In the genomic region with DNA sequence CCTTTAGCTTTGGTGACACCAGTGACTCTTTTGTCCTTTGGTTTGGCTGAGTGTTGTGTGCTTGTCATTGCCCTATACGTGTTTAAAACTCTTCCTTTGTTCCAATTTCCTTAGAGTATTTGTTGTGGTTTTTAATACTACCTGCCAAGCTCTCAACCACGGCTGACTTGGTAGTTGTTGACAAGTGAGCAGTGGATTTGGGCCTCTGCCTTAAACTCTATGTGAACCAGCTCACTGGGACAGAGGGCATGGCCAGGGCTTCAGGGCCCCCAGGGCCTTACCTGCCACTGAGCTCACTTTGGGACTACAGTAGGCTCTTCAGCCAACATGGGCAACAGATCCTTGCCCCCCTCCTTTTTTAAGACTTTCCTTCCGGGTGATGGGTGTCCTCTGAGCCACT, we compare ENCODE assay signal across 28 cellular contexts. TPM values are rescaled to one million over a fixed set of nuclear protein-coding genes. Genes with fewer than 3 reads are reported as not detected.
DNase-seq lines count a peak whose midpoint lies in the region; ATAC-seq and TF ChIP-seq lines count a peak whose summit lies in the region.
"Had no signal": no experiment of that assay in that cellular context is flagged by ENCODE, and none has a peak within 500 bp of the region (broad histone marks: within the 10 kb centered on the region; RNA-seq: fewer than 3 reads in every experiment).

No MANE protein-coding gene starts in this region.

- no peaks in the 10 kb centered on the region for H3K9me3 ChIP-seq in CD4-positive, alpha-beta T cell (ENCODE audit: control insufficient read depth, low read length)
- H3K9me3 ChIP-seq in left lung = no peaks in the 10 kb centered on the region
- no peaks in the 10 kb centered on the region for H3K9me3 ChIP-seq in PC-3 (ENCODE audit: low read length)
- H3K9me3 ChIP-seq: esophagus squamous epithelium, pancreas, suprapubic skin, upper lobe of right lung had no signal

- no peaks in the 10 kb centered on the region for H3K27me3 ChIP-seq in CD4-positive, alpha-beta T cell (ENCODE audit: control insufficient read depth, insufficient read depth, low read length)
- H3K27me3 ChIP-seq in left lung (no peaks in the 10 kb centered on the region), PC-3 (ENCODE audit: low read length) (no peaks in the 10 kb centered on the region)
- H3K27me3 ChIP-seq: cardiac muscle cell, foreskin keratinocyte, pancreas, suprapubic skin, upper lobe of right lung had no signal

- peaks cover 18% of the 10 kb centered on the region for H3K4me1 Mint-ChIP-seq in activated CD4-positive, alpha-beta T cell treated with anti-CD3 and anti-CD28 coated beads for 36 hours
- H3K4me1 Mint-ChIP-seq in CD4-positive, alpha-beta T cell (ENCODE audit: low read depth) = peaks cover 33% of the 10 kb centered on the region
- peaks cover 11% of the 10 kb centered on the region for H3K4me1 Mint-ChIP-seq in activated CD8-positive, alpha-beta T cell treated with anti-CD3 and anti-CD28 coated beads, Interleukin-2, amount 10 ng/mL, durations not matched to agents 7 days and 5 days (ENCODE audit: low read depth)
- H3K4me1 Mint-ChIP-seq: GM23338; IgD-negative memory B cell; stimulated activated naive B cell treated with anti-CD40 and anti-IgM and Interleukin-4, amounts not matched to agents 10 μg/mL and 1 μg/mL and 100 μg/mL, for 72 hours had no signal

- no peak overlapping the region for H3K27ac ChIP-seq in CD4-positive, alpha-beta T cell (ENCODE audit: low read depth, low read length)
- peak overlapping the region in 1 of 2 donors; percentile 8 for H3K27ac ChIP-seq in left lung
- H3K27ac ChIP-seq in PC-3 (ENCODE audit: low read length) = no peak overlapping the region
- H3K27ac ChIP-seq: cardiac muscle cell, esophagus squamous epithelium, foreskin keratinocyte, pancreas, skin epidermis, suprapubic skin, upper lobe of right lung had no signal

- H3K4me3 Mint-ChIP-seq in activated CD4-positive, alpha-beta T cell treated with anti-CD3 and anti-CD28 coated beads for 36 hours = no peak overlapping the region
- H3K4me3 Mint-ChIP-seq in CD4-positive, alpha-beta T cell = peak overlapping the region; percentile 7
- no peak overlapping the region for H3K4me3 Mint-ChIP-seq in activated CD8-positive, alpha-beta T cell treated with anti-CD3 and anti-CD28 coated beads, Interleukin-2, amount 10 ng/mL, durations not matched to agents 7 days and 5 days
- H3K4me3 Mint-ChIP-seq: dendritic cell treated with granulocyte-macrophage colony-stimulating factor and Interleukin-4, amounts not matched to agents 40 ng/mL and 50 ng/mL, for 4 days; GM23338; IgD-negative memory B cell; stimulated activated naive B cell treated with anti-CD40 and anti-IgM and Interleukin-4, amounts not matched to agents 10 μg/mL and 1 μg/mL and 100 μg/mL, for 72 hours had no signal

- CTCF ChIA-PET in activated CD4-positive, alpha-beta T cell treated with anti-CD3 and anti-CD28 coated beads for 36 hours (lab: Charles Lee) = interaction anchor here (1.0 to 1.2 kb wide), 2 partner anchors 14 to 208 kb away, joined by 4 to 9 read pairs; no protein-coding TSS in a partner anchor
- CTCF ChIA-PET in CD4-positive, alpha-beta T cell (lab: Charles Lee) = no interaction called here
- CTCF ChIA-PET in activated CD8-positive, alpha-beta T cell treated with anti-CD3 and anti-CD28 coated beads, Interleukin-2, amount 10 ng/mL, durations not matched to agents 7 days and 5 days (lab: Charles Lee) = interaction anchor here (0.8 to 1.1 kb wide), 4 partner anchors 9 to 252 kb away, joined by 3 to 6 read pairs (median 4); no protein-coding TSS in a partner anchor
- CTCF ChIA-PET in PC-3 (lab: Charles Lee) = no interaction called here

- no peaks in the 10 kb centered on the region for H3F3A ChIP-seq in PC-3 (ENCODE audit: low read length, unreplicated experiment)

- H3K4me1 ChIP-seq in left lung (peaks cover 0 to 3% of the 10 kb centered on the region in 2 donors), PC-3 (ENCODE audit: insufficient read depth, low read length) (no peaks in the 10 kb centered on the region)
- H3K4me1 ChIP-seq: esophagus squamous epithelium, foreskin keratinocyte, pancreas had no signal

- POLR2A ChIA-PET in activated CD4-positive, alpha-beta T cell treated with anti-CD3 and anti-CD28 coated beads for 36 hours (lab: Charles Lee) = no interaction called here
- POLR2A ChIA-PET in CD4-positive, alpha-beta T cell (lab: Charles Lee) = interaction anchor here (1.1 kb wide), 1 partner anchor 9 kb away, joined by 6 read pairs; no protein-coding TSS in a partner anchor
- POLR2A ChIA-PET in activated CD8-positive, alpha-beta T cell treated with anti-CD3 and anti-CD28 coated beads, Interleukin-2, amount 10 ng/mL, durations not matched to agents 7 days and 5 days (lab: Charles Lee) = no interaction called here
- POLR2A ChIA-PET in PC-3 (lab: Charles Lee; ENCODE audit: unreplicated experiment) = no interaction called here

- H3K4me2 ChIP-seq in PC-3 (ENCODE audit: low read length) = no peak overlapping the region
- H3K4me2 ChIP-seq: GM23338 had no signal

- intact Hi-C loops in activated CD4-positive, alpha-beta T cell treated with anti-CD3 and anti-CD28 coated beads for 36 hours (cut with DNase I, micrococcal nuclease) = no loop called here
- intact Hi-C loops in CD4-positive, alpha-beta T cell (cut with DNase I, micrococcal nuclease) = no loop called here
- intact Hi-C loops in left lung (cut with DNase I) = no loop called here
- intact Hi-C loops in PC-3 (cut with micrococcal nuclease) = no loop called here

- H3K27me3 Mint-ChIP-seq in activated CD4-positive, alpha-beta T cell treated with anti-CD3 and anti-CD28 coated beads for 36 hours = no peaks in the 10 kb centered on the region
- no peaks in the 10 kb centered on the region for H3K27me3 Mint-ChIP-seq in CD4-positive, alpha-beta T cell
- H3K27me3 Mint-ChIP-seq in activated CD8-positive, alpha-beta T cell treated with anti-CD3 and anti-CD28 coated beads, Interleukin-2, amount 10 ng/mL, durations not matched to agents 7 days and 5 days (ENCODE audit: low read depth) = peaks cover under 1% of the 10 kb centered on the region

- no peak overlapping the region for H2AFZ ChIP-seq in PC-3 (ENCODE audit: low read length)

- H3K4me3 ChIP-seq in left lung (no peak overlapping the region), PC-3 (ENCODE audit: low read length) (no peak overlapping the region)
- H3K4me3 ChIP-seq: cardiac muscle cell, esophagus squamous epithelium, GM23338, pancreas, skin epidermis, suprapubic skin, upper lobe of right lung had no signal

- no peak for TF ChIP-seq CTCF in CD4-positive, alpha-beta T cell (IDR thresholded peaks at IDR 0.05)
- TF ChIP-seq CTCF in left lung (IDR thresholded peaks at IDR 0.05) (no peak), PC-3 (conservative IDR thresholded peaks at IDR 0.05; ENCODE audit: low read depth, low read length) (no peak)

- H3K36me3 ChIP-seq in left lung (no peaks in the 10 kb centered on the region), PC-3 (ENCODE audit: low read depth, low read length) (no peaks in the 10 kb centered on the region)
- H3K36me3 ChIP-seq: cardiac muscle cell, esophagus squamous epithelium, pancreas, suprapubic skin, upper lobe of right lung had no signal

- H3K27ac Mint-ChIP-seq in activated CD4-positive, alpha-beta T cell treated with anti-CD3 and anti-CD28 coated beads for 36 hours = no peak overlapping the region
- peak overlapping the region; percentile 77 for H3K27ac Mint-ChIP-seq in CD4-positive, alpha-beta T cell
- H3K27ac Mint-ChIP-seq in activated CD8-positive, alpha-beta T cell treated with anti-CD3 and anti-CD28 coated beads, Interleukin-2, amount 10 ng/mL, durations not matched to agents 7 days and 5 days = no peak overlapping the region
- H3K27ac Mint-ChIP-seq: activated T-helper 2 cell treated with anti-CD3 and anti-CD28 coated beads, Interferon-gamma antibody, Interleukin-2, Interleukin-4, amounts not matched to agents 10 μg/mL and 5 μg/mL and 100 μg/mL, durations not matched to agents 14 hours and 24 hours and 36 hours; dendritic cell treated with granulocyte-macrophage colony-stimulating factor and Interleukin-4, amounts not matched to agents 40 ng/mL and 50 ng/mL, for 4 days; GM23338; stimulated activated naive B cell treated with anti-CD40 and anti-IgM and Interleukin-4, amounts not matched to agents 10 μg/mL and 1 μg/mL and 100 μg/mL, for 72 hours had no signal

- H3K79me2 ChIP-seq in PC-3 (ENCODE audit: low read length) = no peaks in the 10 kb centered on the region

- H3K9me2 ChIP-seq in PC-3 (replicated peaks; ENCODE audit: low read length) = no peaks in the 10 kb centered on the region

- no peak for DNase-seq in activated CD4-positive, alpha-beta T cell treated with anti-CD3 and anti-CD28 coated beads for 36 hours
- no peak for DNase-seq in activated CD4-positive, alpha-beta T cell treated with anti-CD3 and anti-CD28 coated beads for 48 hours
- no peak for DNase-seq in CD4-positive, alpha-beta T cell
- no peak for DNase-seq in activated CD8-positive, alpha-beta T cell treated with anti-CD3 and anti-CD28 coated beads, Interleukin-2, amount 10 ng/mL, durations not matched to agents 7 days and 5 days
- no peak for DNase-seq in left lung
- no peak for DNase-seq in PC-3
- DNase-seq in hepatic stellate cell (ENCODE audit: low spot score) = no peak
- DNase-seq in 8988T = no peak
- DNase-seq: activated CD4-positive, CD25-positive, alpha-beta regulatory T cell; activated naive CD4-positive, alpha-beta T cell treated with anti-CD3 and anti-CD28 coated beads, Interleukin-2, amount 50 U/mL, for 16 hours; esophagus squamous epithelium; foreskin keratinocyte; NCI-H1092; NCI-H187; NCI-H2171 treated with DMSO at 0.1 percent for 48 hours; NCI-H510A; pancreas; stimulated activated naive B cell treated with anti-CD40 and anti-IgM and Interleukin-4, amounts not matched to agents 10 μg/mL and 1 μg/mL and 100 μg/mL, for 72 hours; upper lobe of right lung had no signal

- ATAC-seq in activated CD4-positive, alpha-beta T cell treated with anti-CD3 and anti-CD28 coated beads for 36 hours = peak; percentile 12
- peak; percentile 68 for ATAC-seq in CD4-positive, alpha-beta T cell (ENCODE audit: poor library complexity)
- ATAC-seq in activated CD8-positive, alpha-beta T cell treated with anti-CD3 and anti-CD28 coated beads, Interleukin-2, amount 10 ng/mL, durations not matched to agents 7 days and 5 days = peak; percentile 15
- peak; percentile 34 for ATAC-seq in left lung
- ATAC-seq in PC-3 = no peak
- ATAC-seq: foreskin keratinocyte, upper lobe of right lung had no signal

- no TSS peak for BruUV-seq in PC-3 (replicated peaks; lab: Mats Ljungman, UMichigan)

- H3K9me3 Mint-ChIP-seq in activated CD4-positive, alpha-beta T cell treated with anti-CD3 and anti-CD28 coated beads for 36 hours (ENCODE audit: low read depth) = no peaks in the 10 kb centered on the region
- H3K9me3 Mint-ChIP-seq in CD4-positive, alpha-beta T cell = no peaks in the 10 kb centered on the region
- H3K9me3 Mint-ChIP-seq in activated CD8-positive, alpha-beta T cell treated with anti-CD3 and anti-CD28 coated beads, Interleukin-2, amount 10 ng/mL, durations not matched to agents 7 days and 5 days (ENCODE audit: insufficient read depth) = no peaks in the 10 kb centered on the region
- H3K9me3 Mint-ChIP-seq: activated T-helper 2 cell treated with anti-CD3 and anti-CD28 coated beads, Interferon-gamma antibody, Interleukin-2, Interleukin-4, amounts not matched to agents 10 μg/mL and 5 μg/mL and 100 μg/mL, durations not matched to agents 14 hours and 24 hours and 36 hours; dendritic cell treated with granulocyte-macrophage colony-stimulating factor and Interleukin-4, amounts not matched to agents 40 ng/mL and 50 ng/mL, for 4 days; GM23338; IgD-negative memory B cell; stimulated activated naive B cell treated with anti-CD40 and anti-IgM and Interleukin-4, amounts not matched to agents 10 μg/mL and 1 μg/mL and 100 μg/mL, for 72 hours had no signal

- no peak overlapping the region for H3K9ac ChIP-seq in PC-3 (ENCODE audit: low read length)

- H4K20me1 ChIP-seq in PC-3 (ENCODE audit: low read length) = no peaks in the 10 kb centered on the region

- no peaks in the 10 kb centered on the region for H3K36me3 Mint-ChIP-seq in activated CD4-positive, alpha-beta T cell treated with anti-CD3 and anti-CD28 coated beads for 36 hours (ENCODE audit: low read depth)
- H3K36me3 Mint-ChIP-seq in CD4-positive, alpha-beta T cell (ENCODE audit: low read depth) = no peaks in the 10 kb centered on the region
- H3K36me3 Mint-ChIP-seq in activated CD8-positive, alpha-beta T cell treated with anti-CD3 and anti-CD28 coated beads, Interleukin-2, amount 10 ng/mL, durations not matched to agents 7 days and 5 days (ENCODE audit: low read depth) = no peaks in the 10 kb centered on the region
- H3K36me3 Mint-ChIP-seq: IgD-negative memory B cell; stimulated activated naive B cell treated with anti-CD40 and anti-IgM and Interleukin-4, amounts not matched to agents 10 μg/mL and 1 μg/mL and 100 μg/mL, for 72 hours had no signal

RNA-seq across cellular contexts. Expression of a gene that starts 9.6 kb away (rescaled TPM):
- not detected for total RNA-seq in activated CD4-positive, alpha-beta T cell treated with anti-CD3 and anti-CD28 coated beads for 36 hours
- total RNA-seq in CD4-positive, alpha-beta T cell = not detected
- total RNA-seq in activated CD8-positive, alpha-beta T cell treated with anti-CD3 and anti-CD28 coated beads, Interleukin-2, amount 10 ng/mL, durations not matched to agents 7 days and 5 days = not detected
- total RNA-seq in left lung (100 to 1,000 TPM in 1 of 2 donors, 10 to 100 TPM in 1; 47.5 to 242 TPM), PC-3 (2014; rRNA removed) (0.62 and 1.2 TPM in 2 replicates)
- total RNA-seq: A172; activated T-helper 2 cell treated with anti-CD3 and anti-CD28 coated beads, Interferon-gamma antibody, Interleukin-2, Interleukin-4, amounts not matched to agents 10 μg/mL and 5 μg/mL and 100 μg/mL, durations not matched to agents 14 hours and 24 hours and 36 hours; cardiac muscle cell; T-helper 1 cell treated with Interleukin-12 subunit alpha and Interleukin-12 subunit beta and Interleukin-4 antibody, amounts not matched to agents 30 ng/mL and 1 ng/mL, for 36 hours had no signal

Comparison
In these comparisons a context has a peak if more than half of its experiments do, and no peak if none do; other contexts are left out.
1. RNA of a gene that starts 9.6 kb away (total RNA-seq): 47.5 to 242 TPM in left lung; 0.62 to 1.2 TPM in PC-3, not detected in activated CD4-positive, alpha-beta T cell treated with anti-CD3 and anti-CD28 coated beads for 36 hours, not detected in CD4-positive, alpha-beta T cell and not detected in activated CD8-positive, alpha-beta T cell treated with anti-CD3 and anti-CD28 coated beads, Interleukin-2, amount 10 ng/mL, durations not matched to agents 7 days and 5 days; every median in the first group is over 10 times any median in the second.
2. CTCF ChIA-PET loops: an anchor here in activated CD4-positive, alpha-beta T cell treated with anti-CD3 and anti-CD28 coated beads for 36 hours (1.0 to 1.2 kb wide) and activated CD8-positive, alpha-beta T cell treated with anti-CD3 and anti-CD28 coated beads, Interleukin-2, amount 10 ng/mL, durations not matched to agents 7 days and 5 days (0.8 to 1.1 kb wide); none called in CD4-positive, alpha-beta T cell and PC-3.